ENCODE assay signal across 6 cellular contexts in the genomic region with DNA sequence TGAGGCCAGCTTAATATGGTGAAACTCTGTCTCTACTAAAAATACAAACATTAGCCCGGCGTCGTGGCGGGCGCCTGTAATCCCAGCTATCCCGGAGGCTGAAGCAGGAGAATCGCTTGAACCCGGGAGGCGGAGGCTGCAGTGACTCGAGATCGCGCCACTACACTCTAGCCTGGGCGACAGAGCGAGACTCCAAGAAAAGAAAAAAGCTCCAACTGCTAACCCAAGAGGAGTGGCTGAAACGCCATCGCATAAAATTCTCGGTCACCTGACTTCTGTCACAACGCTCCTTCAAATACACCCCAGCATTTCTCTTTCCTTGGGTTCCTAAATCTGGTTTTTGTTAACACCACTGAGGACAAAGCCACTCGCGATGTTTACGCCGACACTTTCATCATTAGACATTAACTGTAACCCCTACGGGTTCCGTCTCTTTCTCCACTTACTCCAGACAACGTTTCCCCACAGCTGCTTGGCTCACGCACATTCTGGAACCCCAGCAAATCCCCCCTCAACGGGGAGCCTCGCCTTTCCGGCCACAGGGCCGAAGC. TPM values are rescaled to one million over a fixed set of nuclear protein-coding genes. Genes with fewer than 3 reads are reported as not detected.
DNase-seq lines count a peak whose midpoint lies in the region; ATAC-seq and TF ChIP-seq lines count a peak whose summit lies in the region.

No MANE protein-coding gene starts in this region.

- H3K4me2 ChIP-seq in neural cell (ENCODE audit: low read length), result no peak overlapping the region

- DNase-seq in HK-2 (ENCODE audit: unreplicated experiment), result peak; percentile 41
- DNase-seq in breast epithelium (ENCODE audit: low spot score in 2 of 2), result no peak
- DNase-seq in middle frontal gyrus (ENCODE audit: extremely low spot score, low spot score), result no peak
- DNase-seq in COR-L47 (lab: John Stamatoyannopoulos, UW), result no peak

- peaks cover 54% of the 10 kb centered on the region for H3K79me2 ChIP-seq in neural cell (replicated peaks; ENCODE audit: insufficient read depth, low read length)

- H3K9me3 ChIP-seq in breast epithelium (no peaks in the 10 kb centered on the region), neural cell (ENCODE audit: low read length) (no peaks in the 10 kb centered on the region)

- H3K27me3 ChIP-seq in breast epithelium (no peaks in the 10 kb centered on the region), neural cell (ENCODE audit: insufficient read depth, low read depth, low read length) (no peaks in the 10 kb centered on the region)

- TF ChIP-seq CTCF in breast epithelium (IDR thresholded peaks at IDR 0.05) (no peak), neural cell (IDR thresholded peaks at IDR 0.05; ENCODE audit: poor library complexity, severe bottlenecking) (no peak)

- H3F3A ChIP-seq in neural cell (ENCODE audit: insufficient read depth, low read length, poor library complexity, severe bottlenecking), result peaks cover 4% of the 10 kb centered on the region

- H3K27ac ChIP-seq in breast epithelium (peak overlapping the region; percentile 100), neural cell (ENCODE audit: low read length) (peak overlapping the region; percentile 100)

- peak overlapping the region; percentile 86 for H2AFZ ChIP-seq in neural cell (ENCODE audit: low read depth, low read length)

- no peak for TF ChIP-seq RAD21 in neural cell (conservative IDR thresholded peaks at IDR 0.05)

- ATAC-seq in GM18870 (IDR thresholded peaks at IDR 0.05; ENCODE audit: unreplicated experiment), result peak; percentile 11

- peaks cover 3 to 6% of the 10 kb centered on the region in 2 donors for H3K4me1 ChIP-seq in breast epithelium

- intact Hi-C loops in breast epithelium (cut with DNase I; ENCODE audit: low total_unique reads), result loop anchor here (10.0 kb wide), 1 partner anchor 49 kb away; a partner anchor contains a TSS

- H4K20me1 ChIP-seq in neural cell (ENCODE audit: insufficient read depth), result peaks cover 30% of the 10 kb centered on the region

- H3K9ac ChIP-seq in neural cell (ENCODE audit: low read length), result peak overlapping the region; percentile 100

- H3K4me3 ChIP-seq in breast epithelium (peak overlapping the region; percentile 90 to 99 (median 95)), neural cell (ENCODE audit: low read length) (peak overlapping the region; percentile 98)

- no peak for TF ChIP-seq POLR2A in breast epithelium (IDR thresholded peaks at IDR 0.05)

- no peaks in the 10 kb centered on the region for H3K9me2 ChIP-seq in neural cell (ENCODE audit: insufficient read depth, low read length)

- H3K36me3 ChIP-seq in breast epithelium, result no peaks in the 10 kb centered on the region
- H3K36me3 ChIP-seq in neural cell (ENCODE audit: insufficient read depth, low read length), result peaks cover 3% of the 10 kb centered on the region

- TF ChIP-seq EP300 in neural cell (conservative IDR thresholded peaks at IDR 0.05; ENCODE audit: poor library complexity, severe bottlenecking), result no peak

TF ChIP-seq in neural cell, 6 proteins besides CTCF, POLR2A, EP300 and RAD21:
- TF ChIP-seq SMC3 (conservative IDR thresholded peaks at IDR 0.05; ENCODE audit: poor library complexity) (no peak), MXI1 (conservative IDR thresholded peaks at IDR 0.05; ENCODE audit: poor library complexity, severe bottlenecking) (no peak), POLR2AphosphoS5 (IDR thresholded peaks at IDR 0.05) (no peak), TAF1 (IDR thresholded peaks at IDR 0.05; ENCODE audit: low read depth) (no peak), EZH2 (IDR thresholded peaks at IDR 0.05; ENCODE audit: borderline replicate concordance, insufficient read depth, low read length, poor library complexity, severe bottlenecking) (no peak)
- TF ChIP-seq, protein P1, sequence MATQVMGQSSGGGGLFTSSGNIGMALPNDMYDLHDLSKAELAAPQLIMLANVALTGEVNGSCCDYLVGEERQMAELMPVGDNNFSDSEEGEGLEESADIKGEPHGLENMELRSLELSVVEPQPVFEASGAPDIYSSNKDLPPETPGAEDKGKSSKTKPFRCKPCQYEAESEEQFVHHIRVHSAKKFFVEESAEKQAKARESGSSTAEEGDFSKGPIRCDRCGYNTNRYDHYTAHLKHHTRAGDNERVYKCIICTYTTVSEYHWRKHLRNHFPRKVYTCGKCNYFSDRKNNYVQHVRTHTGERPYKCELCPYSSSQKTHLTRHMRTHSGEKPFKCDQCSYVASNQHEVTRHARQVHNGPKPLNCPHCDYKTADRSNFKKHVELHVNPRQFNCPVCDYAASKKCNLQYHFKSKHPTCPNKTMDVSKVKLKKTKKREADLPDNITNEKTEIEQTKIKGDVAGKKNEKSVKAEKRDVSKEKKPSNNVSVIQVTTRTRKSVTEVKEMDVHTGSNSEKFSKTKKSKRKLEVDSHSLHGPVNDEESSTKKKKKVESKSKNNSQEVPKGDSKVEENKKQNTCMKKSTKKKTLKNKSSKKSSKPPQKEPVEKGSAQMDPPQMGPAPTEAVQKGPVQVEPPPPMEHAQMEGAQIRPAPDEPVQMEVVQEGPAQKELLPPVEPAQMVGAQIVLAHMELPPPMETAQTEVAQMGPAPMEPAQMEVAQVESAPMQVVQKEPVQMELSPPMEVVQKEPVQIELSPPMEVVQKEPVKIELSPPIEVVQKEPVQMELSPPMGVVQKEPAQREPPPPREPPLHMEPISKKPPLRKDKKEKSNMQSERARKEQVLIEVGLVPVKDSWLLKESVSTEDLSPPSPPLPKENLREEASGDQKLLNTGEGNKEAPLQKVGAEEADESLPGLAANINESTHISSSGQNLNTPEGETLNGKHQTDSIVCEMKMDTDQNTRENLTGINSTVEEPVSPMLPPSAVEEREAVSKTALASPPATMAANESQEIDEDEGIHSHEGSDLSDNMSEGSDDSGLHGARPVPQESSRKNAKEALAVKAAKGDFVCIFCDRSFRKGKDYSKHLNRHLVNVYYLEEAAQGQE (IDR thresholded peaks at IDR 0.05; ENCODE audit: borderline replicate concordance), result no peak

RNA-seq across cellular contexts. Expression of a gene that starts 0.7 kb away (rescaled TPM):
- 100 to 1,000 TPM; 124 to 350 (median 237) TPM for total RNA-seq in breast epithelium
- 699 and 745 TPM in 2 replicates for polyA plus RNA-seq in neural cell
- polyA minus RNA-seq in neural cell, result 219 and 220 TPM in 2 replicates

RNA-seq across cellular contexts. Expression of a gene that starts 25.1 kb away (rescaled TPM):
- total RNA-seq in breast epithelium, result 10 to 100 TPM; 16.4 to 42.4 (median 27.0) TPM
- 78.1 and 109 TPM in 2 replicates for polyA plus RNA-seq in neural cell
- 39.9 and 44.3 TPM in 2 replicates for polyA minus RNA-seq in neural cell

RNA-seq across cellular contexts. Expression of a gene that starts 25.4 kb away (rescaled TPM):
- total RNA-seq in breast epithelium, result 10 to 100 TPM; 20.3 to 34.0 (median 26.5) TPM
- polyA plus RNA-seq in neural cell, result 57.0 and 74.8 TPM in 2 replicates
- polyA minus RNA-seq in neural cell, result 47.0 and 52.1 TPM in 2 replicates

RNA-seq across cellular contexts. Expression of a gene that starts 52.0 kb away (rescaled TPM):
- total RNA-seq in breast epithelium, result 100 to 1,000 TPM; 309 to 422 (median 326) TPM
- polyA plus RNA-seq in neural cell, result 291 and 339 TPM in 2 replicates
- polyA minus RNA-seq in neural cell, result 793 and 913 TPM in 2 replicates
